8 cellular contexts compared by ENCODE assay signal in the genomic region with DNA sequence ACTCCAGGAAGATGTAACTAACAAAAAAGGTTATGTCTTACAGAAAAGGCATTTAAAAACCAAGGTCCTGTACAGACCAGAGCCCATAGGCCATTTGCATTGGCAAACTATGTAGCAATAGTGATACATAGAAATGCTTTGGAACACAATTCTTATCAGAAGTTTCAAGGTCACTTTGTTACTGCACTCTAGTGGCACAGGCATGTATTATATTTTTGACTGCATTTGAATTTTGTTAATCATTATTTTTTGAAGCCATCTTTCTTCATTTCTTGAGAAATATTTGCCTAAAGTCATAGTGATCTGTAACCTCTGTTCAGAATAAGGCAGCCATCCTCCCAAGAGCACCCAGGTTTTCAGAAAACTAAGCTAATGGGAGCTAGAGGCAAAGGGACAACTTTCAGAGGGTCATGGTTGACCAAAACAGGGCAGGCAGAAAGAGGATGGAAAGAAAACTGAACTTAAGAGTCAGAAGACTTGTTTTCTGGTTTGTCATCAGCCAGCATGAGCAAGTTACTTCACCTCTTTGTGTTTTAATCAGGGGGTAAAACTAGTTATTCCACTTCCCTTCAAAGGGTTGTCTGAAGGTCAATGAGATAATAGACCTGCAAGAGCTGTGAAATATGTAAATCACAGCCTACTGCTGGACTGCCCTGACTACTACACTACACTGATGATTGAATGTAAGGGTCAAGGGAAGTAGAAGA. TPM values are rescaled to one million over a fixed set of nuclear protein-coding genes. Genes with fewer than 3 reads are reported as not detected.
DNase-seq lines count a peak whose midpoint lies in the region; ATAC-seq and TF ChIP-seq lines count a peak whose summit lies in the region.

No MANE protein-coding gene starts in this region.

- no peaks in the 10 kb centered on the region for H3K9me3 Mint-ChIP-seq in MCF 10A (ENCODE audit: unreplicated experiment)
- no peaks in the 10 kb centered on the region for H3K9me3 Mint-ChIP-seq in activated CD4-positive, alpha-beta memory T cell treated with anti-CD3 and anti-CD28 coated beads for 36 hours

- no peak overlapping the region for H2AFZ ChIP-seq in IMR-90 (replicated peaks; ENCODE audit: low read length, poor library complexity)

- no peak overlapping the region for H4K91ac ChIP-seq in IMR-90 (ENCODE audit: insufficient read depth, low read depth, low read length)

- H3K79me1 ChIP-seq in IMR-90 (ENCODE audit: low read depth in 1 of 2, low read length in 2 of 2): no peaks in the 10 kb centered on the region

- H2BK20ac ChIP-seq in IMR-90 (ENCODE audit: low read depth, low read length): no peak overlapping the region; the same call in 1 of the 2 replicates

- H2BK15ac ChIP-seq in IMR-90 (ENCODE audit: low read depth, low read length): no peak overlapping the region

- no peak overlapping the region for H3K27ac Mint-ChIP-seq in MCF 10A (ENCODE audit: low read depth, unreplicated experiment)
- no peak overlapping the region for H3K27ac Mint-ChIP-seq in activated CD4-positive, alpha-beta memory T cell treated with anti-CD3 and anti-CD28 coated beads for 36 hours

- no peak overlapping the region for H3K18ac ChIP-seq in IMR-90 (ENCODE audit: low read depth, low read length)

- TF ChIP-seq RAD21 in IMR-90 (IDR thresholded peaks at IDR 0.05; ENCODE audit: low read length): peak; percentile 22

- no peak overlapping the region for H3K27ac ChIP-seq in IMR-90 (ENCODE audit: insufficient read depth, low read length)
- peak overlapping the region in 2 of 3 donors; percentile 1 to 59 for H3K27ac ChIP-seq in right lobe of liver
- no peak overlapping the region for H3K27ac ChIP-seq in substantia nigra (ENCODE audit: low read depth, low read length, poor library complexity, severe bottlenecking)

- H3K9me3 ChIP-seq in IMR-90 (ENCODE audit: control insufficient read depth, insufficient read depth, low read length) (no peaks in the 10 kb centered on the region), right lobe of liver (no peaks in the 10 kb centered on the region)

- no peak overlapping the region for H4K5ac ChIP-seq in IMR-90 (ENCODE audit: low read depth, low read length)

- H3K9me1 ChIP-seq in IMR-90 (ENCODE audit: insufficient read depth, low read length): no peaks in the 10 kb centered on the region

- 0 out of 2 replicates have a peak overlapping the region, but pooled peaks have one; percentile 20 for H2BK120ac ChIP-seq in IMR-90 (ENCODE audit: low read depth, low read length)

- H3K56ac ChIP-seq in IMR-90 (ENCODE audit: extremely low read depth, insufficient read depth, low read length): no peak overlapping the region

- no peak overlapping the region for H2AK5ac ChIP-seq in IMR-90 (ENCODE audit: low read depth, low read length)

- CTCF ChIA-PET in IMR-90 (lab: Yijun Ruan, JAX) (interaction anchor here (1.0 to 1.6 kb wide), 3 partner anchors 10 to 190 kb away, joined by 3 to 4 read pairs (median 4); a partner anchor contains a TSS), MCF 10A (lab: Yijun Ruan, JAX) (interaction anchor here (0.6 to 3.9 kb wide), 27 partner anchors 8 to 211 kb away, joined by 3 to 67 read pairs (median 5); a partner anchor contains a TSS)
- CTCF ChIA-PET in activated CD4-positive, alpha-beta memory T cell treated with anti-CD3 and anti-CD28 coated beads for 36 hours (lab: Charles Lee): interaction anchor here (1.1 kb wide), 1 partner anchor 36 kb away, joined by 3 read pairs; no protein-coding TSS in a partner anchor

- intact Hi-C loops in IMR-90 (cut with micrococcal nuclease): no loop called here
- intact Hi-C loops in MCF 10A (cut with micrococcal nuclease): loop anchor here (1.0 kb wide), 2 partner anchors 71 to 176 kb away; no protein-coding TSS in a partner anchor
- intact Hi-C loops in right lobe of liver (cut with DNase I): no loop called here
- intact Hi-C loops in activated CD4-positive, alpha-beta memory T cell treated with anti-CD3 and anti-CD28 coated beads for 36 hours (cut with micrococcal nuclease): loop anchor here (5.0 kb wide), 1 partner anchor 176 kb away; no protein-coding TSS in a partner anchor

- peak overlapping the region in 1 of 2 experiments; percentile 32; a peak in 1 of 4 replicates for H4K8ac ChIP-seq in IMR-90 (ENCODE audit: low read depth in 2 of 2, low read length in 2 of 2)

- DNase-seq in AG08395 (ENCODE audit: low spot score): peak; percentile 29
- peak; percentile 15 for DNase-seq in IMR-90
- DNase-seq in MCF 10A (ENCODE audit: unreplicated experiment): peak; percentile 31
- DNase-seq in right lobe of liver: no peak
- DNase-seq in substantia nigra (lab: John Stamatoyannopoulos, UW): no peak
- no peak for DNase-seq in activated CD4-positive, alpha-beta memory T cell treated with anti-CD3 and anti-CD28 coated beads for 36 hours

- no peak overlapping the region for H2BK5ac ChIP-seq in IMR-90 (ENCODE audit: low read depth, low read length, poor library complexity, severe bottlenecking)

- POLR2A ChIA-PET in IMR-90 (lab: Charles Lee; ENCODE audit: unreplicated experiment) (no interaction called here), MCF 10A (lab: Yijun Ruan, JAX) (interaction anchor here (0.6 to 4.2 kb wide), 9 partner anchors 11 to 619 kb away, joined by 3 to 54 read pairs (median 5); a partner anchor contains a TSS)
- POLR2A ChIA-PET in activated CD4-positive, alpha-beta memory T cell treated with anti-CD3 and anti-CD28 coated beads for 36 hours (lab: Charles Lee): no interaction called here

- H4K20me1 ChIP-seq in IMR-90 (ENCODE audit: insufficient read depth, low read length): no peaks in the 10 kb centered on the region

- BruUV-seq in IMR-90 (replicated peaks; lab: Mats Ljungman, UMichigan) (no TSS peak), MCF 10A (replicated peaks; lab: Mats Ljungman, UMichigan) (no TSS peak)

- H3K4me2 ChIP-seq in IMR-90 (ENCODE audit: low read depth, low read length): no peak overlapping the region

- H3K4me1 ChIP-seq in IMR-90 (ENCODE audit: control insufficient read depth, insufficient read depth, low read length): peaks cover 9% of the 10 kb centered on the region
- peaks cover 0 to 59% (median 22%) of the 10 kb centered on the region in 4 donors for H3K4me1 ChIP-seq in right lobe of liver

- ATAC-seq in IMR-90 (ENCODE audit: low read depth) (peak; percentile 51), right lobe of liver (peak; percentile 58 to 78 (median 70)), HG02840 (IDR thresholded peaks at IDR 0.05; ENCODE audit: low FRiP score, unreplicated experiment) (no peak), HG03025 (IDR thresholded peaks at IDR 0.05; ENCODE audit: low FRiP score, unreplicated experiment) (no peak)

- in situ Hi-C loops in IMR-90 (cut with MboI; ENCODE audit: low sequenced_read_pairs): loop anchor here (25.0 kb wide), 1 partner anchor 176 kb away; no protein-coding TSS in a partner anchor

- no peak overlapping the region for H3K14ac ChIP-seq in IMR-90 (replicated peaks; ENCODE audit: low read depth, low read length)

- H3K4me1 Mint-ChIP-seq in MCF 10A (ENCODE audit: insufficient read depth, unreplicated experiment): peaks cover 16% of the 10 kb centered on the region
- no peaks in the 10 kb centered on the region for H3K4me1 Mint-ChIP-seq in activated CD4-positive, alpha-beta memory T cell treated with anti-CD3 and anti-CD28 coated beads for 36 hours (ENCODE audit: low read depth)

- H3K36me3 ChIP-seq in IMR-90 (ENCODE audit: control insufficient read depth, insufficient read depth, low read length) (no peaks in the 10 kb centered on the region), right lobe of liver (no peaks in the 10 kb centered on the region)

- TF ChIP-seq CTCF in IMR-90 (conservative IDR thresholded peaks at IDR 0.05; ENCODE audit: low read depth, low read length): peak; percentile 30
- TF ChIP-seq CTCF in MCF 10A (IDR thresholded peaks at IDR 0.05; ENCODE audit: unreplicated experiment): peak; percentile 49
- peak; percentile 31 to 59 (median 40) for TF ChIP-seq CTCF in right lobe of liver (IDR thresholded peaks at IDR 0.05)

- dilution Hi-C loops in IMR-90 (cut with HindIII; ENCODE audit: low sequenced_read_pairs, unreplicated experiment): no loop called here

- H3K23ac ChIP-seq in IMR-90 (ENCODE audit: low read depth, low read length): no peak overlapping the region

- TF ChIP-seq POLR2A in IMR-90 (IDR thresholded peaks at IDR 0.05; ENCODE audit: low read depth, low read length) (no peak), right lobe of liver (IDR thresholded peaks at IDR 0.05) (no peak)

- H2AK9ac ChIP-seq in IMR-90 (replicated peaks; ENCODE audit: low read depth, low read length, poor library complexity): no peak overlapping the region

- H3K4me3 Mint-ChIP-seq in MCF 10A (ENCODE audit: unreplicated experiment): no peak overlapping the region
- H3K4me3 Mint-ChIP-seq in activated CD4-positive, alpha-beta memory T cell treated with anti-CD3 and anti-CD28 coated beads for 36 hours: no peak overlapping the region

- H3K27me3 ChIP-seq in IMR-90 (ENCODE audit: control insufficient read depth, insufficient read depth, low read length): no peaks in the 10 kb centered on the region
- H3K27me3 ChIP-seq in right lobe of liver: no peaks in the 10 kb centered on the region

- H3K4me3 ChIP-seq in IMR-90 (ENCODE audit: insufficient read depth, low read depth, low read length) (no peak overlapping the region), right lobe of liver (no peak overlapping the region)

- no peaks in the 10 kb centered on the region for H3K36me3 Mint-ChIP-seq in MCF 10A (ENCODE audit: insufficient read depth, unreplicated experiment)
- H3K36me3 Mint-ChIP-seq in activated CD4-positive, alpha-beta memory T cell treated with anti-CD3 and anti-CD28 coated beads for 36 hours: no peaks in the 10 kb centered on the region

- no peak overlapping the region for H3K9ac ChIP-seq in IMR-90 (ENCODE audit: low read depth, low read length)

- H3K27me3 Mint-ChIP-seq in MCF 10A (ENCODE audit: insufficient read depth, unreplicated experiment): no peaks in the 10 kb centered on the region
- H3K27me3 Mint-ChIP-seq in activated CD4-positive, alpha-beta memory T cell treated with anti-CD3 and anti-CD28 coated beads for 36 hours: peaks cover 1% of the 10 kb centered on the region

- no peak overlapping the region for H3K4ac ChIP-seq in IMR-90 (ENCODE audit: low read depth, low read length)

TF ChIP-seq in IMR-90, 13 proteins besides CTCF, POLR2A, EP300 and RAD21:
- TF ChIP-seq MXI1 (IDR thresholded peaks at IDR 0.05; ENCODE audit: borderline replicate concordance, low read depth, low read length) (no peak), CHD1 (IDR thresholded peaks at IDR 0.05; ENCODE audit: low read depth, low read length) (no peak), CEBPB (IDR thresholded peaks at IDR 0.05; ENCODE audit: low read depth, low read length) (peak; percentile 50), RCOR1 (IDR thresholded peaks at IDR 0.05; ENCODE audit: insufficient replicate concordance, low read length) (no peak), RFX5 (IDR thresholded peaks at IDR 0.05; ENCODE audit: low read depth, low read length) (no peak)

RNA-seq across cellular contexts. Expression of a gene that starts 41.5 kb away (rescaled TPM):
- total RNA-seq in IMR-90 (2012; rRNA removed): under 0.01 and 0.18 TPM in 2 replicates
- polyA plus RNA-seq in IMR-90 (2012; rRNA removed): 0.07 and 0.21 TPM in 2 replicates
- polyA plus RNA-seq in IMR-90 (2012; cell fraction: cytosol; rRNA removed): 0.02 TPM in 1 of 2 replicates, not detected in the other
- polyA plus RNA-seq in IMR-90 (2012; cell fraction: nucleus; rRNA removed; ENCODE audit: low replicate concordance): 0.09 and 1.0 TPM in 2 replicates
- total RNA-seq in MCF 10A (2022): not detected in 2 replicates
- 1 to 10 TPM in 5 of 6 experiments, under 1 TPM in 1; 0.58 to 3.6 (median 2.1) TPM for total RNA-seq in right lobe of liver
- total RNA-seq in activated CD4-positive, alpha-beta memory T cell treated with anti-CD3 and anti-CD28 coated beads for 36 hours: not detected

Comparison
In these comparisons a context has a peak if more than half of its experiments do, and no peak if none do; other contexts are left out.
1. DNase-seq: peak in AG08395 (single experiment), IMR-90 (single experiment) and MCF 10A (single experiment); none in right lobe of liver (0 of 3), substantia nigra (0 of 49) and activated CD4-positive, alpha-beta memory T cell treated with anti-CD3 and anti-CD28 coated beads for 36 hours (single experiment).
2. ATAC-seq: peak in IMR-90 (single experiment) and right lobe of liver (4 of 4); none in HG02840 (single experiment) and HG03025 (single experiment).
3. H3K27ac ChIP-seq: peak in right lobe of liver (2 of 3); none in IMR-90 (single experiment) and substantia nigra (single experiment).
4. intact Hi-C loops: an anchor here in MCF 10A (1.0 kb wide) and activated CD4-positive, alpha-beta memory T cell treated with anti-CD3 and anti-CD28 coated beads for 36 hours (5.0 kb wide); none called in IMR-90 and right lobe of liver.
5. Peak in every context shown above with its lines, with median percentiles within 50 percentile points of each other: CTCF ChIP-seq.